ENCODE assay signal across 9 cellular contexts in genomic region chr13:99227909-99228688, GRCh38. TPM values are rescaled to one million over a fixed set of nuclear protein-coding genes. Genes with fewer than 3 reads are reported as not detected.
DNase-seq lines count a peak whose midpoint lies in the region; ATAC-seq, FAIRE-seq and TF ChIP-seq lines count a peak whose summit lies in the region.
"Had no signal": no experiment of that assay in that cellular context is flagged by ENCODE, and none has a peak within 500 bp of the region (broad histone marks: within the 10 kb centered on the region; RNA-seq: fewer than 3 reads in every experiment).

No MANE protein-coding gene starts in this region.

- 22% methylated on average over 14 of the region's 15 CpGs for WGBS in GM12878 (ENCODE audit: insufficient coverage, insufficient replicate concordance, low lambda C conversion rate, missing lambda C conversion rate)

- peaks cover 49% of the 10 kb centered on the region for H3K4me1 ChIP-seq in GM12878 (ENCODE audit: control insufficient read depth, insufficient read depth, low read length)
- peaks cover 4 to 21% of the 10 kb centered on the region in 2 donors for H3K4me1 ChIP-seq in kidney (ENCODE audit: control insufficient read depth in 1 of 2, insufficient read depth in 1 of 2, low read depth in 1 of 2, low read length in 2 of 2)

- H3K4me3 Mint-ChIP-seq in activated T-cell treated with anti-CD3 and anti-CD28 coated beads, Interleukin-2, amount 50 U/mL, for 24 hours = peak overlapping the region; percentile 57
- H3K4me3 Mint-ChIP-seq in stimulated activated effector memory CD8-positive, alpha-beta T cell treated with anti-CD3 and anti-CD28 coated beads, Interleukin-12 subunit alpha, Interleukin-12 subunit beta, amount 100 ng/mL, for 72 hours = peak overlapping the region; percentile 73

- no peaks in the 10 kb centered on the region for H3K27me3 ChIP-seq in GM12878 (replicated peaks in 1 of 2; ENCODE audit: control insufficient read depth in 2 of 2, insufficient read depth in 2 of 2, low read length in 1 of 2)

- SMC1A ChIA-PET in GM12878 (lab: Charles Lee; ENCODE audit: uncharacterized antibody, unreplicated experiment) = interaction anchor here (0.7 to 1.7 kb wide), 10 partner anchors 9 to 1056 kb away, joined by 3 to 18 read pairs (median 4); partner anchors contain the start of gene GPR18

- no peak for TF ChIP-seq EP300 in GM12878 (IDR thresholded peaks at IDR 0.05; ENCODE audit: borderline replicate concordance in 1 of 2, control insufficient read depth in 1 of 2, low read depth in 2 of 2, low read length in 2 of 2)

- peak; percentile 9 for ATAC-seq in GM12878
- ATAC-seq in stimulated activated effector memory CD8-positive, alpha-beta T cell treated with anti-CD3 and anti-CD28 coated beads, Interleukin-12 subunit alpha, Interleukin-12 subunit beta, amount 100 ng/mL, for 72 hours = peak; percentile 56

- peak; percentile 27 for DNase-seq in activated T-cell treated with anti-CD3 and anti-CD28 coated beads, Interleukin-2, amount 50 U/mL, for 24 hours
- DNase-seq in activated T-cell treated with anti-CD3 and anti-CD28 coated beads for 4 hours (no peak), NOMO-1 treated with dmso at 0.1 percent for 144 hours (lab: John Stamatoyannopoulos, UW; ENCODE audit: unreplicated experiment) (peak; percentile 78), GM12878 (ENCODE audit: low read depth, low spot score) (no peak), kidney (no peak), DMS 273 treated with DMSO at 0.1 percent for 48 hours (lab: John Stamatoyannopoulos, UW) (no peak), OCI-M1 (lab: John Stamatoyannopoulos, UW) (no peak)
- DNase-seq in stimulated activated effector memory CD8-positive, alpha-beta T cell treated with anti-CD3 and anti-CD28 coated beads, Interleukin-12 subunit alpha, Interleukin-12 subunit beta, amount 100 ng/mL, for 72 hours (ENCODE audit: low spot score in 2 of 2) = no peak

- BruUV-seq in GM12878 (replicated peaks; lab: Mats Ljungman, UMichigan) = no TSS peak

- peak overlapping the region; percentile 10; the same call in 1 of the 2 replicates for H3K9ac ChIP-seq in GM12878 (ENCODE audit: control insufficient read depth, insufficient read depth, low read length)
- no peak overlapping the region for H3K9ac ChIP-seq in kidney (ENCODE audit: low read length in 2 of 2)

- TF ChIP-seq POLR2A in GM12878 (IDR thresholded peaks at IDR 0.05; ENCODE audit: low read depth, low read length) = no peak

- peak overlapping the region; percentile 89 for H3K27ac Mint-ChIP-seq in activated T-cell treated with anti-CD3 and anti-CD28 coated beads, Interleukin-2, amount 50 U/mL, for 24 hours
- peak overlapping the region; percentile 59 for H3K27ac Mint-ChIP-seq in stimulated activated effector memory CD8-positive, alpha-beta T cell treated with anti-CD3 and anti-CD28 coated beads, Interleukin-12 subunit alpha, Interleukin-12 subunit beta, amount 100 ng/mL, for 72 hours

- peak overlapping the region; percentile 89 for H3K4me2 ChIP-seq in GM12878 (ENCODE audit: control insufficient read depth, insufficient read depth)

- H3K36me3 ChIP-seq in GM12878 (ENCODE audit: control insufficient read depth in 2 of 2, insufficient read depth in 2 of 2, low read length in 1 of 2) = no peaks in the 10 kb centered on the region
- H3K36me3 ChIP-seq in kidney (ENCODE audit: control insufficient read depth in 1 of 2, insufficient read depth in 2 of 2, low read length in 2 of 2) = no peaks in the 10 kb centered on the region

- H4K20me1 ChIP-seq in GM12878 (ENCODE audit: control insufficient read depth, insufficient read depth) = peaks cover 4% of the 10 kb centered on the region; the same call in 1 of the 2 replicates

- H3K4me3 ChIP-seq in GM12878 (peak overlapping the region; percentile 17; the same call in 1 of the 2 replicates), kidney (ENCODE audit: low read length in 2 of 2) (no peak overlapping the region)

- H3K36me3 Mint-ChIP-seq in activated T-cell treated with anti-CD3 and anti-CD28 coated beads, Interleukin-2, amount 50 U/mL, for 24 hours (ENCODE audit: low read depth) = peaks cover 45% of the 10 kb centered on the region
- H3K36me3 Mint-ChIP-seq in stimulated activated effector memory CD8-positive, alpha-beta T cell treated with anti-CD3 and anti-CD28 coated beads, Interleukin-12 subunit alpha, Interleukin-12 subunit beta, amount 100 ng/mL, for 72 hours = peaks cover 28% of the 10 kb centered on the region

- peak overlapping the region; percentile 87 for H3K27ac ChIP-seq in GM12878 (ENCODE audit: control insufficient read depth, insufficient read depth)
- no peak overlapping the region for H3K27ac ChIP-seq in kidney (ENCODE audit: low read depth in 2 of 2, low read length in 2 of 2)

- intact Hi-C loops in GM12878 (cut with micrococcal nuclease; ENCODE audit: unreplicated experiment) = loop anchor here (2.0 kb wide), 2 partner anchors 27 to 31 kb away; partner anchors contain the start of genes GPR18 and UBAC2
- intact Hi-C loops in kidney (cut with DNase I) = no loop called here

- no peaks in the 10 kb centered on the region for H3K27me3 Mint-ChIP-seq in activated T-cell treated with anti-CD3 and anti-CD28 coated beads, Interleukin-2, amount 50 U/mL, for 24 hours

- no peak for TF ChIP-seq CTCF in GM12878 (IDR thresholded peaks at IDR 0.05 in 2 of 3, conservative IDR thresholded peaks at IDR 0.05 in 1 of 3; ENCODE audit: control insufficient read depth in 2 of 3, extremely low read depth in 1 of 3, insufficient read depth in 1 of 3, low read depth in 3 of 3, low read length in 3 of 3)
- no peak for TF ChIP-seq CTCF in kidney (IDR thresholded peaks at IDR 0.05; ENCODE audit: borderline replicate concordance, extremely low read depth, insufficient read depth)

- H3K79me2 ChIP-seq in GM12878 (ENCODE audit: control insufficient read depth, insufficient read depth, low read length) = peaks cover 63% of the 10 kb centered on the region

- H2AFZ ChIP-seq in GM12878 (ENCODE audit: control insufficient read depth, low read depth, low read length) = no peak overlapping the region

- POLR2A ChIA-PET in GM12878 (lab: Charles Lee) = interaction anchor here (0.8 to 1.2 kb wide), 3 partner anchors 11 to 25 kb away, joined by 3 to 4 read pairs (median 3); no protein-coding TSS in a partner anchor

- H3K9me3 ChIP-seq in GM12878 (replicated peaks; ENCODE audit: control insufficient read depth, insufficient read depth, low read length) = no peaks in the 10 kb centered on the region; the same call in 2 of the 3 replicates
- H3K9me3 ChIP-seq in kidney (ENCODE audit: control insufficient read depth in 1 of 2, low read length in 2 of 2) = no peaks in the 10 kb centered on the region

- in situ Hi-C loops in GM12878 (cut with MboI) = no loop called here

- no peaks in the 10 kb centered on the region for H3K9me3 Mint-ChIP-seq in activated T-cell treated with anti-CD3 and anti-CD28 coated beads, Interleukin-2, amount 50 U/mL, for 24 hours
- peaks cover 5% of the 10 kb centered on the region for H3K9me3 Mint-ChIP-seq in stimulated activated effector memory CD8-positive, alpha-beta T cell treated with anti-CD3 and anti-CD28 coated beads, Interleukin-12 subunit alpha, Interleukin-12 subunit beta, amount 100 ng/mL, for 72 hours

- CTCF ChIA-PET in GM12878 (lab: Yijun Ruan, JAX) = interaction anchor here (0.6 to 1.6 kb wide), 8 partner anchors 24 to 51 kb away, joined by 3 to 10 read pairs (median 3); partner anchors contain the start of genes GPR18 and UBAC2

- peaks cover 86% of the 10 kb centered on the region for H3K4me1 Mint-ChIP-seq in activated T-cell treated with anti-CD3 and anti-CD28 coated beads, Interleukin-2, amount 50 U/mL, for 24 hours (ENCODE audit: low read depth)
- H3K4me1 Mint-ChIP-seq in stimulated activated effector memory CD8-positive, alpha-beta T cell treated with anti-CD3 and anti-CD28 coated beads, Interleukin-12 subunit alpha, Interleukin-12 subunit beta, amount 100 ng/mL, for 72 hours = peaks cover 70% of the 10 kb centered on the region

- RAD21 ChIA-PET in GM12878 (lab: Charles Lee; ENCODE audit: unreplicated experiment) = interaction anchor here (0.9 to 1.7 kb wide), 5 partner anchors 24 to 52 kb away, joined by 3 to 6 read pairs (median 5); partner anchors contain the start of genes GPR18 and UBAC2

- no peak for FAIRE-seq in GM12878 (lab: Jason Lieb, UNC)
- FAIRE-seq in kidney (lab: Jason Lieb, UNC) = no peak

- no peak for TF ChIP-seq RAD21 in GM12878 (IDR thresholded peaks at IDR 0.05; ENCODE audit: insufficient read depth, low read depth, low read length)

RNA-seq across cellular contexts. Expression of gene UBAC2, which starts 27.4 kb away (rescaled TPM):
- 31.8 and 34.8 TPM in 2 replicates for total RNA-seq in GM12878 (2013; cell fraction: nucleolus; rRNA removed)
- 15.2 and 16.9 TPM in 2 replicates for total RNA-seq in GM12878 (2014; rRNA removed)
- total RNA-seq in GM12878 (2014; rRNA removed; fragmentation: Illumina TruSeq; extraction: Trizol) = 12.1 and 13.4 TPM in 2 replicates
- total RNA-seq in GM12878 (2021) = 18.7 and 20.0 TPM in 2 replicates
- polyA plus RNA-seq in GM12878 (2011; ENCODE audit: low read depth) = 11.5 TPM
- polyA plus RNA-seq in GM12878 (2011; rRNA removed) = 54.6 and 60.2 TPM in 2 replicates
- 37.5 and 44.5 TPM in 2 replicates for polyA plus RNA-seq in GM12878 (2011; cell fraction: cytosol; rRNA removed)
- polyA plus RNA-seq in GM12878 (2011; cell fraction: nucleus; rRNA removed) = 25.7 and 30.0 TPM in 2 replicates
- 15.2 and 21.6 TPM in 2 replicates for polyA plus RNA-seq in GM12878 (2012)
- 18.0 and 22.3 TPM in 2 replicates for polyA plus RNA-seq in GM12878 (2014; fragmentation: Illumina TruSeq; extraction: Trizol)
- 1 to 10 TPM; 3.0 to 4.1 TPM for polyA plus RNA-seq in GM12878 (2014; fragmentation: Nextera tagmentation; extraction: Ambion mirVana)
- 14.5 and 17.0 TPM in 2 replicates for polyA plus RNA-seq in GM12878 (2014; rRNA removed)
- 10 to 100 TPM; 32.5 to 35.1 TPM for polyA plus RNA-seq in GM12878 (2016; fragmentation: Nextera tagmentation; extraction: Ambion mirVana)
- 31.2 and 33.4 TPM in 2 replicates for polyA minus RNA-seq in GM12878 (2011; rRNA and poly(A)+ RNA removed)
- polyA minus RNA-seq in GM12878 (2011; cell fraction: cytosol; rRNA and poly(A)+ RNA removed) = 10.8 and 11.0 TPM in 2 replicates
- 17.5 and 28.3 TPM in 2 replicates for polyA minus RNA-seq in GM12878 (2011; cell fraction: nucleus; rRNA and poly(A)+ RNA removed)
- total RNA-seq in kidney = 61.8 TPM
- 77.5 TPM for polyA plus RNA-seq in kidney (ENCODE audit: insufficient read depth, low read depth, low replicate concordance)

RNA-seq across cellular contexts. Expression of gene GPR18, which starts 30.1 kb away (rescaled TPM):
- total RNA-seq in GM12878 (2013; cell fraction: nucleolus; rRNA removed) = 1.7 and 2.5 TPM in 2 replicates
- total RNA-seq in GM12878 (2014; rRNA removed) (4.9 and 5.1 TPM in 2 replicates), GM12878 (2014; rRNA removed; fragmentation: Illumina TruSeq; extraction: Trizol) (5.3 and 6.2 TPM in 2 replicates), GM12878 (2021) (3.9 and 4.8 TPM in 2 replicates), kidney (0.88 TPM)
- 2.3 TPM for polyA plus RNA-seq in GM12878 (2011; ENCODE audit: low read depth)
- polyA plus RNA-seq in GM12878 (2011; rRNA removed) (12.9 and 20.6 TPM in 2 replicates), GM12878 (2014; fragmentation: Illumina TruSeq; extraction: Trizol) (8.4 and 12.7 TPM in 2 replicates), GM12878 (2014; fragmentation: Nextera tagmentation; extraction: Ambion mirVana) (1 to 10 TPM; 3.9 to 8.4 TPM), GM12878 (2014; rRNA removed) (3.3 and 4.4 TPM in 2 replicates), GM12878 (2016; fragmentation: Nextera tagmentation; extraction: Ambion mirVana) (1 to 10 TPM; 4.3 to 5.5 TPM), kidney (ENCODE audit: insufficient read depth, low read depth, low replicate concordance) (not detected)
- 8.3 and 9.1 TPM in 2 replicates for polyA plus RNA-seq in GM12878 (2011; cell fraction: cytosol; rRNA removed)
- polyA plus RNA-seq in GM12878 (2011; cell fraction: nucleus; rRNA removed) = 8.1 and 9.8 TPM in 2 replicates
- 1.4 and 2.2 TPM in 2 replicates for polyA plus RNA-seq in GM12878 (2012)
- 18.5 and 26.6 TPM in 2 replicates for polyA minus RNA-seq in GM12878 (2011; rRNA and poly(A)+ RNA removed)
- polyA minus RNA-seq in GM12878 (2011; cell fraction: cytosol; rRNA and poly(A)+ RNA removed) = 5.2 and 5.4 TPM in 2 replicates
- polyA minus RNA-seq in GM12878 (2011; cell fraction: nucleus; rRNA and poly(A)+ RNA removed) = 7.4 and 9.3 TPM in 2 replicates
- total RNA-seq: NCI-H460 had no signal

Comparison
In these comparisons a context has a peak if more than half of its experiments do, and no peak if none do; other contexts are left out.
1. DNase-seq: peak in activated T-cell treated with anti-CD3 and anti-CD28 coated beads, Interleukin-2, amount 50 U/mL, for 24 hours (single experiment) and NOMO-1 treated with dmso at 0.1 percent for 144 hours (single experiment); none in activated T-cell treated with anti-CD3 and anti-CD28 coated beads for 4 hours (single experiment), GM12878 (single experiment), stimulated activated effector memory CD8-positive, alpha-beta T cell treated with anti-CD3 and anti-CD28 coated beads, Interleukin-12 subunit alpha, Interleukin-12 subunit beta, amount 100 ng/mL, for 72 hours (0 of 2), kidney (single experiment), DMS 273 treated with DMSO at 0.1 percent for 48 hours (single experiment) and OCI-M1 (single experiment).